Comparison of ENCODE assay signal across 24 cellular contexts in genomic region chr17:75327757-75328156, GRCh38. TPM values are rescaled to one million over a fixed set of nuclear protein-coding genes. Genes with fewer than 3 reads are reported as not detected.
DNase-seq lines count a peak whose midpoint lies in the region; ATAC-seq and TF ChIP-seq lines count a peak whose summit lies in the region.
"Had no signal": no experiment of that assay in that cellular context is flagged by ENCODE, and none has a peak within 500 bp of the region (broad histone marks: within the 10 kb centered on the region; RNA-seq: fewer than 3 reads in every experiment).

No MANE protein-coding gene starts in this region.

- no peaks in the 10 kb centered on the region for H3K27me3 Mint-ChIP-seq in activated CD8-positive, alpha-beta T cell treated with anti-CD3 and anti-CD28 coated beads, Interleukin-2, amount 10 ng/mL, durations not matched to agents 7 days and 5 days (ENCODE audit: low read depth)
- no peaks in the 10 kb centered on the region for H3K27me3 Mint-ChIP-seq in activated CD8-positive, alpha-beta T cell treated with anti-CD3 and anti-CD28 coated beads for 36 hours
- no peaks in the 10 kb centered on the region for H3K27me3 Mint-ChIP-seq in CD4-positive, alpha-beta T cell
- H3K27me3 Mint-ChIP-seq in activated T-helper 17 cell treated with anti-CD3 and anti-CD28 coated beads, Interleukin-2, amount 50 U/mL, for 72 hours, result no peaks in the 10 kb centered on the region
- H3K27me3 Mint-ChIP-seq in neural progenitor cell (ENCODE audit: insufficient read depth, low read depth), result peaks cover 2% of the 10 kb centered on the region

- no peak overlapping the region for H3K9ac ChIP-seq in neural progenitor cell

- no peak overlapping the region for H3K4me3 Mint-ChIP-seq in activated CD8-positive, alpha-beta T cell treated with anti-CD3 and anti-CD28 coated beads, Interleukin-2, amount 10 ng/mL, durations not matched to agents 7 days and 5 days
- no peak overlapping the region for H3K4me3 Mint-ChIP-seq in activated CD8-positive, alpha-beta T cell treated with anti-CD3 and anti-CD28 coated beads for 36 hours
- no peak overlapping the region for H3K4me3 Mint-ChIP-seq in CD4-positive, alpha-beta T cell
- H3K4me3 Mint-ChIP-seq in activated T-helper 17 cell treated with anti-CD3 and anti-CD28 coated beads, Interleukin-2, amount 50 U/mL, for 72 hours, result no peak overlapping the region
- H3K4me3 Mint-ChIP-seq in neural progenitor cell, result no peak overlapping the region

- H3K36me3 ChIP-seq in neural progenitor cell, result no peaks in the 10 kb centered on the region

- H2AFZ ChIP-seq in neural progenitor cell (replicated peaks), result no peak overlapping the region
- H2AFZ ChIP-seq: hepatocyte had no signal

- peaks cover 47% of the 10 kb centered on the region for H3K36me3 Mint-ChIP-seq in activated CD8-positive, alpha-beta T cell treated with anti-CD3 and anti-CD28 coated beads, Interleukin-2, amount 10 ng/mL, durations not matched to agents 7 days and 5 days (ENCODE audit: low read depth)
- peaks cover 40% of the 10 kb centered on the region for H3K36me3 Mint-ChIP-seq in activated CD8-positive, alpha-beta T cell treated with anti-CD3 and anti-CD28 coated beads for 36 hours (ENCODE audit: low read depth)
- H3K36me3 Mint-ChIP-seq in CD4-positive, alpha-beta T cell (ENCODE audit: low read depth), result peaks cover 55% of the 10 kb centered on the region
- H3K36me3 Mint-ChIP-seq in activated T-helper 17 cell treated with anti-CD3 and anti-CD28 coated beads, Interleukin-2, amount 50 U/mL, for 72 hours (ENCODE audit: low read depth), result peaks cover 80% of the 10 kb centered on the region
- H3K36me3 Mint-ChIP-seq in neural progenitor cell, result peaks cover 10% of the 10 kb centered on the region

- H3K4me1 ChIP-seq in neural progenitor cell, result peaks cover 4% of the 10 kb centered on the region
- H3K4me1 ChIP-seq: SJSA1 had no signal

- no peaks in the 10 kb centered on the region for H3K9me3 ChIP-seq in CD4-positive, alpha-beta T cell (ENCODE audit: control insufficient read depth, low read length)
- H3K9me3 ChIP-seq in neural progenitor cell (ENCODE audit: low read depth), result no peaks in the 10 kb centered on the region
- H3K9me3 ChIP-seq: gastroesophageal sphincter, SJSA1 had no signal

- DNase-seq in activated CD8-positive, alpha-beta T cell treated with anti-CD3 and anti-CD28 coated beads, Interleukin-2, amount 10 ng/mL, durations not matched to agents 7 days and 5 days, result no peak
- DNase-seq in activated CD8-positive, alpha-beta T cell treated with anti-CD3 and anti-CD28 coated beads for 36 hours, result no peak
- no peak for DNase-seq in CD4-positive, alpha-beta T cell
- DNase-seq in neural progenitor cell (ENCODE audit: low spot score) (no peak), activated gamma-delta T cell (lab: John Stamatoyannopoulos, UW) (no peak), NOMO-1 (lab: John Stamatoyannopoulos, UW; ENCODE audit: unreplicated experiment in 2 of 2) (no peak), NCI-H146 treated with DMSO at 0.1 percent for 48 hours (lab: John Stamatoyannopoulos, UW; ENCODE audit: unreplicated experiment) (no peak)
- DNase-seq: activated CD4-positive, CD25-positive, alpha-beta regulatory T cell treated with anti-CD3 and anti-CD28 coated beads, Interleukin-2, amount 50 U/mL, for 72 hours; brain microvascular endothelial cell; DMS79; GF-D8; HCEC 1CT; left cardiac atrium; mammary epithelial cell; NCI-H1417 treated with DMSO at 0.1 percent for 48 hours; NCI-H774; retina; RPMI8226; small intestine; trophoblast cell had no signal

- POLR2A ChIA-PET in activated CD8-positive, alpha-beta T cell treated with anti-CD3 and anti-CD28 coated beads, Interleukin-2, amount 10 ng/mL, durations not matched to agents 7 days and 5 days (lab: Charles Lee), result interaction anchor here (1.0 kb wide), 1 partner anchor 78 kb away, joined by 3 read pairs; the partner anchor contains the start of gene GRB2
- POLR2A ChIA-PET in activated CD8-positive, alpha-beta T cell treated with anti-CD3 and anti-CD28 coated beads for 36 hours (lab: Charles Lee), result no interaction called here
- POLR2A ChIA-PET in CD4-positive, alpha-beta T cell (lab: Charles Lee), result interaction anchor here (2.3 kb wide), 1 partner anchor 10 kb away, joined by 5 read pairs; no protein-coding TSS in a partner anchor

- H3K9me3 Mint-ChIP-seq in activated CD8-positive, alpha-beta T cell treated with anti-CD3 and anti-CD28 coated beads, Interleukin-2, amount 10 ng/mL, durations not matched to agents 7 days and 5 days (ENCODE audit: insufficient read depth), result no peaks in the 10 kb centered on the region
- H3K9me3 Mint-ChIP-seq in activated CD8-positive, alpha-beta T cell treated with anti-CD3 and anti-CD28 coated beads for 36 hours, result no peaks in the 10 kb centered on the region
- no peaks in the 10 kb centered on the region for H3K9me3 Mint-ChIP-seq in CD4-positive, alpha-beta T cell
- H3K9me3 Mint-ChIP-seq in activated T-helper 17 cell treated with anti-CD3 and anti-CD28 coated beads, Interleukin-2, amount 50 U/mL, for 72 hours, result no peaks in the 10 kb centered on the region
- H3K9me3 Mint-ChIP-seq in neural progenitor cell, result no peaks in the 10 kb centered on the region

- H3F3A ChIP-seq in neural progenitor cell (ENCODE audit: low read depth), result peaks cover 16% of the 10 kb centered on the region

- H3K4me1 Mint-ChIP-seq in activated CD8-positive, alpha-beta T cell treated with anti-CD3 and anti-CD28 coated beads, Interleukin-2, amount 10 ng/mL, durations not matched to agents 7 days and 5 days (ENCODE audit: low read depth), result peaks cover 70% of the 10 kb centered on the region
- H3K4me1 Mint-ChIP-seq in activated CD8-positive, alpha-beta T cell treated with anti-CD3 and anti-CD28 coated beads for 36 hours (ENCODE audit: low read depth), result peaks cover 43% of the 10 kb centered on the region
- H3K4me1 Mint-ChIP-seq in CD4-positive, alpha-beta T cell (ENCODE audit: low read depth), result peaks cover 47% of the 10 kb centered on the region
- no peaks in the 10 kb centered on the region for H3K4me1 Mint-ChIP-seq in activated T-helper 17 cell treated with anti-CD3 and anti-CD28 coated beads, Interleukin-2, amount 50 U/mL, for 72 hours
- H3K4me1 Mint-ChIP-seq in neural progenitor cell, result peaks cover 6% of the 10 kb centered on the region

- no peak for TF ChIP-seq CTCF in activated CD8-positive, alpha-beta T cell treated with anti-CD3 and anti-CD28 coated beads for 36 hours (IDR thresholded peaks at IDR 0.05)
- no peak for TF ChIP-seq CTCF in CD4-positive, alpha-beta T cell (IDR thresholded peaks at IDR 0.05)
- no peak for TF ChIP-seq CTCF in neural progenitor cell (IDR thresholded peaks at IDR 0.05)

- intact Hi-C loops in activated CD8-positive, alpha-beta T cell treated with anti-CD3 and anti-CD28 coated beads for 36 hours (cut with micrococcal nuclease), result no loop called here
- intact Hi-C loops in CD4-positive, alpha-beta T cell (cut with DNase I, micrococcal nuclease), result loop anchor here in 1 of 2 experiments (5.0 kb wide), 1 partner anchor 35 kb away; no protein-coding TSS in a partner anchor

- no peaks in the 10 kb centered on the region for H3K27me3 ChIP-seq in CD4-positive, alpha-beta T cell (ENCODE audit: control insufficient read depth, insufficient read depth, low read length)
- H3K27me3 ChIP-seq in neural progenitor cell, result no peaks in the 10 kb centered on the region
- H3K27me3 ChIP-seq: brain microvascular endothelial cell, gastroesophageal sphincter, hepatocyte, SJSA1 had no signal

- H3K27ac ChIP-seq in CD4-positive, alpha-beta T cell (ENCODE audit: low read depth, low read length), result no peak overlapping the region
- H3K27ac ChIP-seq in neural progenitor cell, result no peak overlapping the region
- H3K27ac ChIP-seq: brain microvascular endothelial cell, gastroesophageal sphincter, hepatocyte, SJSA1 had no signal

- H3K4me2 ChIP-seq in neural progenitor cell, result no peak overlapping the region
- H3K4me2 ChIP-seq: hepatocyte had no signal

- H3K27ac Mint-ChIP-seq in activated CD8-positive, alpha-beta T cell treated with anti-CD3 and anti-CD28 coated beads, Interleukin-2, amount 10 ng/mL, durations not matched to agents 7 days and 5 days, result peak overlapping the region; percentile 49
- no peak overlapping the region for H3K27ac Mint-ChIP-seq in activated CD8-positive, alpha-beta T cell treated with anti-CD3 and anti-CD28 coated beads for 36 hours
- H3K27ac Mint-ChIP-seq in CD4-positive, alpha-beta T cell, result peak overlapping the region; percentile 18
- H3K27ac Mint-ChIP-seq in activated T-helper 17 cell treated with anti-CD3 and anti-CD28 coated beads, Interleukin-2, amount 50 U/mL, for 72 hours, result peak overlapping the region; percentile 63
- peak overlapping the region; percentile 82 for H3K27ac Mint-ChIP-seq in neural progenitor cell

- H4K20me1 ChIP-seq in neural progenitor cell (ENCODE audit: low read depth), result peaks cover 22% of the 10 kb centered on the region

- no peak overlapping the region for H3K4me3 ChIP-seq in neural progenitor cell
- H3K4me3 ChIP-seq: gastroesophageal sphincter, hepatocyte, SJSA1 had no signal

- CTCF ChIA-PET in activated CD8-positive, alpha-beta T cell treated with anti-CD3 and anti-CD28 coated beads, Interleukin-2, amount 10 ng/mL, durations not matched to agents 7 days and 5 days (lab: Charles Lee), result interaction anchor here (1.4 kb wide), 1 partner anchor 9 kb away, joined by 6 read pairs; no protein-coding TSS in a partner anchor
- CTCF ChIA-PET in activated CD8-positive, alpha-beta T cell treated with anti-CD3 and anti-CD28 coated beads for 36 hours (lab: Charles Lee), result interaction anchor here (0.9 to 3.4 kb wide), 4 partner anchors 10 to 85 kb away, joined by 3 to 23 read pairs (median 5); partner anchors contain the start of gene SLC25A19
- CTCF ChIA-PET in CD4-positive, alpha-beta T cell (lab: Charles Lee), result interaction anchor here (0.7 to 2.4 kb wide), 2 partner anchors 85 to 197 kb away, joined by 3 to 11 read pairs; partner anchors contain the start of gene LLGL2

- H3K79me2 ChIP-seq in neural progenitor cell (ENCODE audit: low read depth), result peaks cover 3% of the 10 kb centered on the region

- no peak for ATAC-seq in activated CD8-positive, alpha-beta T cell treated with anti-CD3 and anti-CD28 coated beads, Interleukin-2, amount 10 ng/mL, durations not matched to agents 7 days and 5 days
- ATAC-seq in activated CD8-positive, alpha-beta T cell treated with anti-CD3 and anti-CD28 coated beads for 36 hours, result no peak
- ATAC-seq in CD4-positive, alpha-beta T cell (ENCODE audit: poor library complexity), result no peak
- no peak for ATAC-seq in activated T-helper 17 cell treated with anti-CD3 and anti-CD28 coated beads, Interleukin-2, amount 50 U/mL, for 72 hours (replicated peaks)
- ATAC-seq: gastroesophageal sphincter, left cardiac atrium had no signal

RNA-seq across cellular contexts. Expression of gene SLC25A19, which starts 38.5 kb away (rescaled TPM):
- total RNA-seq in activated CD8-positive, alpha-beta T cell treated with anti-CD3 and anti-CD28 coated beads, Interleukin-2, amount 10 ng/mL, durations not matched to agents 7 days and 5 days, result 10 to 100 TPM; 41.1 to 43.6 TPM
- 10 to 100 TPM; 55.1 to 55.2 TPM for total RNA-seq in activated CD8-positive, alpha-beta T cell treated with anti-CD3 and anti-CD28 coated beads for 36 hours
- total RNA-seq in CD4-positive, alpha-beta T cell, result 10 to 100 TPM; 11.1 to 12.0 TPM
- 100 to 1,000 TPM in 1 of 2 donors, 10 to 100 TPM in 1; 97.4 to 113 TPM for total RNA-seq in activated T-helper 17 cell treated with anti-CD3 and anti-CD28 coated beads, Interleukin-2, amount 50 U/mL, for 72 hours
- 5.2 and 10.4 TPM in 2 replicates for total RNA-seq in neural progenitor cell (ENCODE audit: low replicate concordance)

RNA-seq across cellular contexts. Expression of gene MIF4GD, which starts 56.7 kb away (rescaled TPM):
- 10 to 100 TPM; 52.1 to 56.3 TPM for total RNA-seq in activated CD8-positive, alpha-beta T cell treated with anti-CD3 and anti-CD28 coated beads, Interleukin-2, amount 10 ng/mL, durations not matched to agents 7 days and 5 days
- 10 to 100 TPM; 42.4 to 43.8 TPM for total RNA-seq in activated CD8-positive, alpha-beta T cell treated with anti-CD3 and anti-CD28 coated beads for 36 hours
- total RNA-seq in CD4-positive, alpha-beta T cell, result 10 to 100 TPM; 29.4 to 32.4 TPM
- 10 to 100 TPM; 23.6 to 31.6 TPM for total RNA-seq in activated T-helper 17 cell treated with anti-CD3 and anti-CD28 coated beads, Interleukin-2, amount 50 U/mL, for 72 hours
- 17.7 and 27.5 TPM in 2 replicates for total RNA-seq in neural progenitor cell (ENCODE audit: low replicate concordance)
